ENCODE assay signal across 16 cellular contexts in the genomic region with DNA sequence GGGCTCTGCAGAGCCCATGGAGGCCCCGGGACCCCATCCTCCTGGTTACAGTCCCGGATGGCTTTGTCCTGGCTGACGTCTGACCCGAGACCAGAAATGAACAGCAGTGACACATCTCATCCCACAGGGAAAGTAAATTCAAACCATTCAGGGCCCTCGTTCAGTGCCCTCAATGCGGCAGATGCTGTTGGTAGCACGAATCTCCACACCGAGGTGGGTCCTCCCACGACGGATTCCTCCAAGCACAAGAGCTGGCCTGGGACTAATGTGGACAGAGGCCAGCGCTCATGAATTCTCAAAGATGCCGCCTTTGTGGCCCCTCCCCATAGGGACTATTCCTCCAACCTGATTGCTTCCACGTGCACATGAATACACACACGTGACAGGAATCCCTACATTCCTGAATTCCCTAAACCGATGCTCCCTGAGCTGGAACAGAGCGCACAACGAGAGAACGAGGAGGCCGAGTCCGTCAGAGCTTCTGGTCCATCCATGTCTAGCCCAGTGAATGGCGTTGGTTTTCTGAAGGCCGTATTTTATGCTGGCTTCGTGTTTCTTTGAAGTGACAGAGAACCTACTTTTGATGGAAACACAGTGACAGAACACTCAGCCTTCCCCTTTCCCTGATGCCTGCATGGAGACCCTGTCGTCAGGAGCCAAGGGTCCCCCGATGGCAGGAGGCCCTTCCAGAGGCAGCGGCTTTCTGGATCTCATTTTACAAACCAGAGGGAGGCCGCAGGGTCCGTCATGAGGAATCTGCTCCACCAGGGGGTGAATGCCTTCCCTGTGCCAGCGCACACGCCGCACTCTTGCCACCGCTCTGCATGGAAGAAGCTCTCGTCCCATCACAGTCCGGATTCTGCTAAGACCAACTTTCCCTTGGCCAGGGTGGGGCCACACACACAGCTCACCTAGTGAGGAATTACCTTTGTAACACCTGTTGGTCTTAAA.
DNase-seq lines count a peak whose midpoint lies in the region; ATAC-seq and TF ChIP-seq lines count a peak whose summit lies in the region.
"Had no signal": no experiment of that assay in that cellular context is flagged by ENCODE, and none has a peak within 500 bp of the region (broad histone marks: within the 10 kb centered on the region; RNA-seq: fewer than 3 reads in every experiment).

No MANE protein-coding gene starts in this region.

- TF ChIP-seq POLR2A in vagina (IDR thresholded peaks at IDR 0.05): no peak

- H3K4me1 ChIP-seq in osteoblast (ENCODE audit: insufficient read depth, low read length) (peaks cover 5% of the 10 kb centered on the region), vagina (peaks cover 11% of the 10 kb centered on the region)
- H3K4me1 ChIP-seq: BE2C had no signal

- DNase-seq in activated CD8-positive, alpha-beta memory T cell treated with anti-CD3 and anti-CD28 coated beads for 24 hours: peak; percentile 30
- DNase-seq in activated CD8-positive, alpha-beta memory T cell treated with anti-CD3 and anti-CD28 coated beads, Interleukin-2, amount 50 U/mL, for 4 hours: no peak
- DNase-seq in activated CD8-positive, alpha-beta memory T cell treated with anti-CD3 and anti-CD28 coated beads, Interleukin-2, amount 50 U/mL, for 48 hours: peak; percentile 34
- DNase-seq in osteoblast (ENCODE audit: insufficient read length, low spot score, missing footprints): peak; percentile 58
- DNase-seq in vagina (ENCODE audit: extremely low spot score in 2 of 2): peak; percentile 37 to 64
- DNase-seq in activated effector memory CD4-positive, alpha-beta T cell treated with anti-CD3 and anti-CD28 coated beads, Interleukin-2, amount 50 U/mL, for 16 hours: no peak
- DNase-seq in SIG-M5 (lab: John Stamatoyannopoulos, UW): no peak
- DNase-seq: 8988T; BE2C; Calu3; CD4-positive, alpha-beta memory T cell; NCI-H1048; NCI-H2107; NCI-H226; NCI-H526 had no signal

- no peak overlapping the region for H3K4me3 ChIP-seq in osteoblast (ENCODE audit: insufficient read depth, low read length)
- H3K4me3 ChIP-seq in vagina: no peak overlapping the region

- no peak overlapping the region for H3K27ac ChIP-seq in osteoblast (ENCODE audit: low read depth, low read length)
- no peak overlapping the region for H3K27ac ChIP-seq in vagina

- intact Hi-C loops in vagina (cut with DNase I): no loop called here

- no peak for ATAC-seq in HG03520 (IDR thresholded peaks at IDR 0.05; ENCODE audit: unreplicated experiment)

- TF ChIP-seq CTCF in osteoblast (IDR thresholded peaks at IDR 0.05; ENCODE audit: extremely low read depth, low read depth, low read length) (no peak), vagina (IDR thresholded peaks at IDR 0.05) (no peak)

- H2AFZ ChIP-seq in osteoblast (ENCODE audit: low read length): no peak overlapping the region

- H3K36me3 ChIP-seq in osteoblast (ENCODE audit: insufficient read depth, low read length): no peaks in the 10 kb centered on the region
- H3K36me3 ChIP-seq in vagina: no peaks in the 10 kb centered on the region
- H3K36me3 ChIP-seq: BE2C had no signal

- H3K9me3 ChIP-seq in osteoblast (ENCODE audit: low read depth, low read length) (no peaks in the 10 kb centered on the region), vagina (no peaks in the 10 kb centered on the region)
- H3K9me3 ChIP-seq: BE2C had no signal

- H3K27me3 ChIP-seq in osteoblast (ENCODE audit: insufficient read depth, low read length) (peaks cover 30% of the 10 kb centered on the region), vagina (no peaks in the 10 kb centered on the region)
- H3K27me3 ChIP-seq: BE2C had no signal

- H3K4me2 ChIP-seq in osteoblast (ENCODE audit: insufficient read depth, low read length): no peak overlapping the region

- no peaks in the 10 kb centered on the region for H4K20me1 ChIP-seq in osteoblast (ENCODE audit: insufficient read depth, low read length)

- no peaks in the 10 kb centered on the region for H3K79me2 ChIP-seq in osteoblast (ENCODE audit: insufficient read depth, low read length)

Comparison
In these comparisons a context has a peak if more than half of its experiments do, and no peak if none do; other contexts are left out.
1. DNase-seq: peak in activated CD8-positive, alpha-beta memory T cell treated with anti-CD3 and anti-CD28 coated beads for 24 hours (single experiment), activated CD8-positive, alpha-beta memory T cell treated with anti-CD3 and anti-CD28 coated beads, Interleukin-2, amount 50 U/mL, for 48 hours (single experiment), osteoblast (single experiment) and vagina (2 of 2); none in activated CD8-positive, alpha-beta memory T cell treated with anti-CD3 and anti-CD28 coated beads, Interleukin-2, amount 50 U/mL, for 4 hours (single experiment), activated effector memory CD4-positive, alpha-beta T cell treated with anti-CD3 and anti-CD28 coated beads, Interleukin-2, amount 50 U/mL, for 16 hours (single experiment) and SIG-M5 (single experiment).